ENCODE assay signal across 9 cellular contexts in genomic region chr21:25457411-25457810, GRCh38.
DNase-seq lines count a peak whose midpoint lies in the region; ATAC-seq and TF ChIP-seq lines count a peak whose summit lies in the region.
"Had no signal": no experiment of that assay in that cellular context is flagged by ENCODE, and none has a peak within 500 bp of the region (broad histone marks: within the 10 kb centered on the region; RNA-seq: fewer than 3 reads in every experiment).

No MANE protein-coding gene starts in this region.

- no peak overlapping the region for H3K27ac ChIP-seq in breast epithelium

- DNase-seq in MCF 10A (ENCODE audit: unreplicated experiment): peak; percentile 51
- DNase-seq in breast epithelium (ENCODE audit: low spot score in 2 of 2): no peak
- DNase-seq in RPMI8226: peak; percentile 73
- peak; percentile 18 for DNase-seq in fibroblast of gingiva (ENCODE audit: low read depth)
- no peak for DNase-seq in NCI-H510A treated with DMSO at 0.1 percent for 48 hours (lab: John Stamatoyannopoulos, UW)
- no peak for DNase-seq in NCI-H2171 treated with DMSO at 0.1 percent for 48 hours (lab: John Stamatoyannopoulos, UW)
- no peak for DNase-seq in COR-L47 (lab: John Stamatoyannopoulos, UW)

- H3K4me3 ChIP-seq in breast epithelium: no peak overlapping the region

- peak overlapping the region; percentile 62 for H3K4me3 Mint-ChIP-seq in MCF 10A (ENCODE audit: unreplicated experiment)
- H3K4me3 Mint-ChIP-seq: dendritic cell treated with granulocyte-macrophage colony-stimulating factor and Interleukin-4, amounts not matched to agents 40 ng/mL and 50 ng/mL, for 4 days had no signal

- CTCF ChIA-PET in MCF 10A (lab: Yijun Ruan, JAX): no interaction called here

- POLR2A ChIA-PET in MCF 10A (lab: Yijun Ruan, JAX): no interaction called here

- TF ChIP-seq CTCF in MCF 10A (IDR thresholded peaks at IDR 0.05; ENCODE audit: unreplicated experiment) (no peak), breast epithelium (IDR thresholded peaks at IDR 0.05) (no peak)

- no peaks in the 10 kb centered on the region for H3K27me3 Mint-ChIP-seq in MCF 10A (ENCODE audit: insufficient read depth, unreplicated experiment)
- H3K27me3 Mint-ChIP-seq: dendritic cell treated with granulocyte-macrophage colony-stimulating factor and Interleukin-4, amounts not matched to agents 40 ng/mL and 50 ng/mL, for 4 days had no signal

- no peaks in the 10 kb centered on the region for H3K9me3 ChIP-seq in breast epithelium

- no peaks in the 10 kb centered on the region for H3K36me3 ChIP-seq in breast epithelium

- H3K4me1 ChIP-seq in breast epithelium: no peaks in the 10 kb centered on the region

- H3K4me1 Mint-ChIP-seq in MCF 10A (ENCODE audit: insufficient read depth, unreplicated experiment): peaks cover 10% of the 10 kb centered on the region

- intact Hi-C loops in MCF 10A (cut with micrococcal nuclease) (no loop called here), breast epithelium (cut with DNase I; ENCODE audit: low total_unique reads) (no loop called here)

- H3K27ac Mint-ChIP-seq in MCF 10A (ENCODE audit: low read depth, unreplicated experiment): no peak overlapping the region
- H3K27ac Mint-ChIP-seq: dendritic cell treated with granulocyte-macrophage colony-stimulating factor and Interleukin-4, amounts not matched to agents 40 ng/mL and 50 ng/mL, for 4 days had no signal

- no peaks in the 10 kb centered on the region for H3K27me3 ChIP-seq in breast epithelium

- ATAC-seq in HG02970 (IDR thresholded peaks at IDR 0.05; ENCODE audit: low FRiP score, unreplicated experiment): peak; percentile 70

- no peak for TF ChIP-seq POLR2A in breast epithelium (IDR thresholded peaks at IDR 0.05)

- H3K36me3 Mint-ChIP-seq in MCF 10A (ENCODE audit: insufficient read depth, unreplicated experiment): no peaks in the 10 kb centered on the region

- BruUV-seq in MCF 10A (replicated peaks; lab: Mats Ljungman, UMichigan): no TSS peak

- peaks cover 8% of the 10 kb centered on the region for H3K9me3 Mint-ChIP-seq in MCF 10A (ENCODE audit: unreplicated experiment)
- H3K9me3 Mint-ChIP-seq: dendritic cell treated with granulocyte-macrophage colony-stimulating factor and Interleukin-4, amounts not matched to agents 40 ng/mL and 50 ng/mL, for 4 days had no signal

Comparison
In these comparisons a context has a peak if more than half of its experiments do, and no peak if none do; other contexts are left out.
1. DNase-seq: peak in MCF 10A (single experiment), RPMI8226 (single experiment) and fibroblast of gingiva (single experiment); none in breast epithelium (0 of 2), NCI-H510A treated with DMSO at 0.1 percent for 48 hours (single experiment), NCI-H2171 treated with DMSO at 0.1 percent for 48 hours (single experiment) and COR-L47 (single experiment).